Comparison of ENCODE assay signal across 2 cellular contexts in the genomic region with DNA sequence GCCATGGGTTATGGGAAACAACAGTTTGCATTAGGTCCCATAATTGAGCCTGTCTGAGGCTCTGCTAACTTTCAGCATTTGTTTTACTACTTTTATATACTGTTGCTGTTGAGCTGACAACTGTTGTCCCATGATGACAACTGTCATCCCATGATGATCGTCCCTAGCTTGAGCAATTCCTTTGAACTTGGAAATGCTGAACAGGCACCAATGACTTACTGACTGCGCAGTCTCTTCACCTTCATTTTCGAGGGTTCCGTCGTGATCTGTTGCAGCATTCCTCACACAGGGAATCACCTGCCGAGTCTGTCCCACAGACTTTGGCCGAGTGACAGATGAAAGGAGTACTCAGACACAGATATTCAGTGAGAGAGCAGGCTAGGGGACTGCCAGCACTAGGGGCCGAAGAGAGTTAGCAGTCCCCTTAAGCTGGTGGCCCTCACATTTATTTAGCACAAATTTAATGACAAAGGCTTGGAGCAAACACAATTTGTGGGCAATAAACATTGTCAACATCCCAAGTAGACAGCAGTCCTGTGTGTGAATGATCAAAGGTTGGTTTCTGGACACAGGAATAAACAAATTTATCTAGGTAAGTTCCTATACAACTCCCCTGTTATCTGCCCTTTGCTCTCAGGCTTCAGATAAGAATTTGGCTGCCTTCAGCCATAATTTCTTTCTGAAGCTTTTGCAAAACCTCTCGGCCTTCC.
TF ChIP-seq lines count a peak whose summit lies in the region.

No MANE protein-coding gene starts in this region.

TF ChIP-seq in GM23338, 12 proteins besides CTCF, POLR2A, EP300 and RAD21:
- TF ChIP-seq POLR2AphosphoS5 (IDR thresholded peaks at IDR 0.05; ENCODE audit: low read depth) (no peak), REST (IDR thresholded peaks at IDR 0.05; ENCODE audit: unreplicated experiment) (no peak)
- TF ChIP-seq, protein P1, sequence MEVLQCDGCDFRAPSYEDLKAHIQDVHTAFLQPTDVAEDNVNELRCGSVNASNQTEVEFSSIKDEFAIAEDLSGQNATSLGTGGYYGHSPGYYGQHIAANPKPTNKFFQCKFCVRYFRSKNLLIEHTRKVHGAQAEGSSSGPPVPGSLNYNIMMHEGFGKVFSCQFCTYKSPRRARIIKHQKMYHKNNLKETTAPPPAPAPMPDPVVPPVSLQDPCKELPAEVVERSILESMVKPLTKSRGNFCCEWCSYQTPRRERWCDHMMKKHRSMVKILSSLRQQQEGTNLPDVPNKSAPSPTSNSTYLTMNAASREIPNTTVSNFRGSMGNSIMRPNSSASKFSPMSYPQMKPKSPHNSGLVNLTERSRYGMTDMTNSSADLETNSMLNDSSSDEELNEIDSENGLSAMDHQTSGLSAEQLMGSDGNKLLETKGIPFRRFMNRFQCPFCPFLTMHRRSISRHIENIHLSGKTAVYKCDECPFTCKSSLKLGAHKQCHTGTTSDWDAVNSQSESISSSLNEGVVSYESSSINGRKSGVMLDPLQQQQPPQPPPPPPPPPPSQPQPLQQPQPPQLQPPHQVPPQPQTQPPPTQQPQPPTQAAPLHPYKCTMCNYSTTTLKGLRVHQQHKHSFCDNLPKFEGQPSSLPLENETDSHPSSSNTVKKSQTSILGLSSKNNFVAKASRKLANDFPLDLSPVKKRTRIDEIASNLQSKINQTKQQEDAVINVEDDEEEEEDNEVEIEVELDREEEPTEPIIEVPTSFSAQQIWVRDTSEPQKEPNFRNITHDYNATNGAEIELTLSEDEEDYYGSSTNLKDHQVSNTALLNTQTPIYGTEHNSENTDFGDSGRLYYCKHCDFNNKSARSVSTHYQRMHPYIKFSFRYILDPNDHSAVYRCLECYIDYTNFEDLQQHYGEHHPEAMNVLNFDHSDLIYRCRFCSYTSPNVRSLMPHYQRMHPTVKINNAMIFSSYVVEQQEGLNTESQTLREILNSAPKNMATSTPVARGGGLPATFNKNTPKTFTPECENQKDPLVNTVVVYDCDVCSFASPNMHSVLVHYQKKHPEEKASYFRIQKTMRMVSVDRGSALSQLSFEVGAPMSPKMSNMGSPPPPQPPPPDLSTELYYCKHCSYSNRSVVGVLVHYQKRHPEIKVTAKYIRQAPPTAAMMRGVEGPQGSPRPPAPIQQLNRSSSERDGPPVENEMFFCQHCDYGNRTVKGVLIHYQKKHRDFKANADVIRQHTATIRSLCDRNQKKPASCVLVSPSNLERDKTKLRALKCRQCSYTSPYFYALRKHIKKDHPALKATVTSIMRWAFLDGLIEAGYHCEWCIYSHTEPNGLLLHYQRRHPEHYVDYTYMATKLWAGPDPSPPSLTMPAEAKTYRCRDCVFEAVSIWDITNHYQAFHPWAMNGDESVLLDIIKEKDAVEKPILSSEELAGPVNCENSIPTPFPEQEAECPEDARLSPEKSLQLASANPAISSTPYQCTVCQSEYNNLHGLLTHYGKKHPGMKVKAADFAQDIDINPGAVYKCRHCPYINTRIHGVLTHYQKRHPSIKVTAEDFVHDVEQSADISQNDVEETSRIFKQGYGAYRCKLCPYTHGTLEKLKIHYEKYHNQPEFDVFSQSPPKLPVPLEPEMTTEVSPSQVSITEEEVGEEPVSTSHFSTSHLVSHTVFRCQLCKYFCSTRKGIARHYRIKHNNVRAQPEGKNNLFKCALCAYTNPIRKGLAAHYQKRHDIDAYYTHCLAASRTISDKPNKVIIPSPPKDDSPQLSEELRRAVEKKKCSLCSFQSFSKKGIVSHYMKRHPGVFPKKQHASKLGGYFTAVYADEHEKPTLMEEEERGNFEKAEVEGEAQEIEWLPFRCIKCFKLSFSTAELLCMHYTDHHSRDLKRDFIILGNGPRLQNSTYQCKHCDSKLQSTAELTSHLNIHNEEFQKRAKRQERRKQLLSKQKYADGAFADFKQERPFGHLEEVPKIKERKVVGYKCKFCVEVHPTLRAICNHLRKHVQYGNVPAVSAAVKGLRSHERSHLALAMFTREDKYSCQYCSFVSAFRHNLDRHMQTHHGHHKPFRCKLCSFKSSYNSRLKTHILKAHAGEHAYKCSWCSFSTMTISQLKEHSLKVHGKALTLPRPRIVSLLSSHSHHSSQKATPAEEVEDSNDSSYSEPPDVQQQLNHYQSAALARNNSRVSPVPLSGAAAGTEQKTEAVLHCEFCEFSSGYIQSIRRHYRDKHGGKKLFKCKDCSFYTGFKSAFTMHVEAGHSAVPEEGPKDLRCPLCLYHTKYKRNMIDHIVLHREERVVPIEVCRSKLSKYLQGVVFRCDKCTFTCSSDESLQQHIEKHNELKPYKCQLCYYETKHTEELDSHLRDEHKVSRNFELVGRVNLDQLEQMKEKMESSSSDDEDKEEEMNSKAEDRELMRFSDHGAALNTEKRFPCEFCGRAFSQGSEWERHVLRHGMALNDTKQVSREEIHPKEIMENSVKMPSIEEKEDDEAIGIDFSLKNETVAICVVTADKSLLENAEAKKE (CRISPR knock-in tag; IDR thresholded peaks at IDR 0.05), result no peak

TF ChIP-seq in HepG2, 621 proteins besides CTCF, POLR2A, EP300 and RAD21 (continues in another document):
- TF ChIP-seq NCOA2 (CRISPR knock-in tag; IDR thresholded peaks at IDR 0.05), result peak; percentile 45; the same call in 1 of the 2 replicates
- TF ChIP-seq HNF4A (CRISPR knock-in tag; IDR thresholded peaks at IDR 0.05), result peak; percentile 72
- TF ChIP-seq RBAK (CRISPR knock-in tag; IDR thresholded peaks at IDR 0.05), result 0 out of 2 replicates have a peak, but pooled peaks have one; percentile 40
- peak; percentile 96 for TF ChIP-seq SETDB1 (CRISPR knock-in tag; IDR thresholded peaks at IDR 0.05; ENCODE audit: borderline replicate concordance)
- peak; percentile 67; the same call in 1 of the 2 replicates for TF ChIP-seq ZNF790 (CRISPR knock-in tag; IDR thresholded peaks at IDR 0.05; ENCODE audit: borderline replicate concordance)
- TF ChIP-seq ELF1 (CRISPR knock-in tag; IDR thresholded peaks at IDR 0.05), result 0 out of 2 replicates have a peak, but pooled peaks have one; percentile 13
- TF ChIP-seq TOPORS (CRISPR knock-in tag; IDR thresholded peaks at IDR 0.05), result peak; percentile 98
- TF ChIP-seq PBX3 (CRISPR knock-in tag; IDR thresholded peaks at IDR 0.05; ENCODE audit: borderline replicate concordance), result no peak
- 0 out of 2 replicates have a peak, but pooled peaks have one; percentile 30 for TF ChIP-seq NR2F2 (IDR thresholded peaks at IDR 0.05; ENCODE audit: borderline replicate concordance, low read depth)
- TF ChIP-seq, protein P2, sequence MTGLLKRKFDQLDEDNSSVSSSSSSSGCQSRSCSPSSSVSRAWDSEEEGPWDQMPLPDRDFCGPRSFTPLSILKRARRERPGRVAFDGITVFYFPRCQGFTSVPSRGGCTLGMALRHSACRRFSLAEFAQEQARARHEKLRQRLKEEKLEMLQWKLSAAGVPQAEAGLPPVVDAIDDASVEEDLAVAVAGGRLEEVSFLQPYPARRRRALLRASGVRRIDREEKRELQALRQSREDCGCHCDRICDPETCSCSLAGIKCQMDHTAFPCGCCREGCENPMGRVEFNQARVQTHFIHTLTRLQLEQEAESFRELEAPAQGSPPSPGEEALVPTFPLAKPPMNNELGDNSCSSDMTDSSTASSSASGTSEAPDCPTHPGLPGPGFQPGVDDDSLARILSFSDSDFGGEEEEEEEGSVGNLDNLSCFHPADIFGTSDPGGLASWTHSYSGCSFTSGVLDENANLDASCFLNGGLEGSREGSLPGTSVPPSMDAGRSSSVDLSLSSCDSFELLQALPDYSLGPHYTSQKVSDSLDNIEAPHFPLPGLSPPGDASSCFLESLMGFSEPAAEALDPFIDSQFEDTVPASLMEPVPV (CRISPR knock-in tag; IDR thresholded peaks at IDR 0.05), result no peak
- no peak for TF ChIP-seq PHF20 (CRISPR knock-in tag; IDR thresholded peaks at IDR 0.05)
- TF ChIP-seq ZNF746 (CRISPR knock-in tag; IDR thresholded peaks at IDR 0.05), result peak; percentile 34; the same call in 1 of the 2 replicates
- TF ChIP-seq ZNF12 (CRISPR knock-in tag; IDR thresholded peaks at IDR 0.05), result 0 out of 2 replicates have a peak, but pooled peaks have one; percentile 16
- TF ChIP-seq ZC3H13 (CRISPR knock-in tag; IDR thresholded peaks at IDR 0.05), result 0 out of 2 replicates have a peak, but pooled peaks have one; percentile 23
- no peak for TF ChIP-seq ZNF235 (CRISPR knock-in tag; IDR thresholded peaks at IDR 0.05; ENCODE audit: borderline replicate concordance)
- 0 out of 2 replicates have a peak, but pooled peaks have one; percentile 28 for TF ChIP-seq CEBPG (CRISPR knock-in tag; IDR thresholded peaks at IDR 0.05)
- TF ChIP-seq ZNF691 (CRISPR knock-in tag; IDR thresholded peaks at IDR 0.05; ENCODE audit: borderline replicate concordance, low read depth), result no peak
- TF ChIP-seq FOXP4 (CRISPR knock-in tag; IDR thresholded peaks at IDR 0.05), result peak; percentile 88
- no peak for TF ChIP-seq ZSCAN20 (CRISPR knock-in tag; IDR thresholded peaks at IDR 0.05; ENCODE audit: borderline replicate concordance)
- TF ChIP-seq REPIN1 (CRISPR knock-in tag; IDR thresholded peaks at IDR 0.05; ENCODE audit: borderline replicate concordance, low read depth), result peak; percentile 40; the same call in 1 of the 2 replicates
- peak; percentile 75 for TF ChIP-seq GATA4 (IDR thresholded peaks at IDR 0.05; ENCODE audit: borderline replicate concordance, low read depth)
- no peak for TF ChIP-seq RFX3 (CRISPR knock-in tag; IDR thresholded peaks at IDR 0.05)
- TF ChIP-seq, protein P3, sequence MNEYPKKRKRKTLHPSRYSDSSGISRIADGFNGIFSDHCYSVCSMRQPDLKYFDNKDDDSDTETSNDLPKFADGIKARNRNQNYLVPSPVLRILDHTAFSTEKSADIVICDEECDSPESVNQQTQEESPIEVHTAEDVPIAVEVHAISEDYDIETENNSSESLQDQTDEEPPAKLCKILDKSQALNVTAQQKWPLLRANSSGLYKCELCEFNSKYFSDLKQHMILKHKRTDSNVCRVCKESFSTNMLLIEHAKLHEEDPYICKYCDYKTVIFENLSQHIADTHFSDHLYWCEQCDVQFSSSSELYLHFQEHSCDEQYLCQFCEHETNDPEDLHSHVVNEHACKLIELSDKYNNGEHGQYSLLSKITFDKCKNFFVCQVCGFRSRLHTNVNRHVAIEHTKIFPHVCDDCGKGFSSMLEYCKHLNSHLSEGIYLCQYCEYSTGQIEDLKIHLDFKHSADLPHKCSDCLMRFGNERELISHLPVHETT (CRISPR knock-in tag; conservative IDR thresholded peaks at IDR 0.05), result no peak
- TF ChIP-seq FOXA3 (CRISPR knock-in tag; IDR thresholded peaks at IDR 0.05), result peak; percentile 54
- TF ChIP-seq, protein P4, sequence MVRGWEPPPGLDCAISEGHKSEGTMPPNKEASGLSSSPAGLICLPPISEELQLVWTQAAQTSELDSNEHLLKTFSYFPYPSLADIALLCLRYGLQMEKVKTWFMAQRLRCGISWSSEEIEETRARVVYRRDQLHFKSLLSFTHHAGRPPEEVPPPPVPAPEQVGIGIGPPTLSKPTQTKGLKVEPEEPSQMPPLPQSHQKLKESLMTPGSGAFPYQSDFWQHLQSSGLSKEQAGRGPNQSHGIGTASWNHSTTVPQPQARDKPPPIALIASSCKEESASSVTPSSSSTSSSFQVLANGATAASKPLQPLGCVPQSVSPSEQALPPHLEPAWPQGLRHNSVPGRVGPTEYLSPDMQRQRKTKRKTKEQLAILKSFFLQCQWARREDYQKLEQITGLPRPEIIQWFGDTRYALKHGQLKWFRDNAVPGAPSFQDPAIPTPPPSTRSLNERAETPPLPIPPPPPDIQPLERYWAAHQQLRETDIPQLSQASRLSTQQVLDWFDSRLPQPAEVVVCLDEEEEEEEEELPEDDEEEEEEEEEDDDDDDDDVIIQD (CRISPR knock-in tag; IDR thresholded peaks at IDR 0.05; ENCODE audit: low read depth), result no peak
- 0 out of 2 replicates have a peak, but pooled peaks have one; percentile 42 for TF ChIP-seq HOXD1 (CRISPR knock-in tag; IDR thresholded peaks at IDR 0.05)
- TF ChIP-seq ZNF224 (CRISPR knock-in tag; IDR thresholded peaks at IDR 0.05), result no peak
- peak; percentile 69 for TF ChIP-seq MED1 (CRISPR knock-in tag; IDR thresholded peaks at IDR 0.05)
- TF ChIP-seq SAP130 (CRISPR knock-in tag; IDR thresholded peaks at IDR 0.05; ENCODE audit: low read depth), result peak; percentile 52; the same call in 1 of the 2 replicates
- TF ChIP-seq MLX (CRISPR knock-in tag; IDR thresholded peaks at IDR 0.05), result peak; percentile 53; the same call in 1 of the 2 replicates
- no peak for TF ChIP-seq SIN3B (IDR thresholded peaks at IDR 0.05; ENCODE audit: low read length)
